ENCODE assay signal across 1 cellular context in genomic region chr11:844693-845644, GRCh38.
TF ChIP-seq lines count a peak whose summit lies in the region.

No MANE protein-coding gene starts in this region.

TF ChIP-seq in GM23338, 12 proteins besides CTCF, POLR2A, EP300 and RAD21 (continued from another document):
- TF ChIP-seq, protein P1, sequence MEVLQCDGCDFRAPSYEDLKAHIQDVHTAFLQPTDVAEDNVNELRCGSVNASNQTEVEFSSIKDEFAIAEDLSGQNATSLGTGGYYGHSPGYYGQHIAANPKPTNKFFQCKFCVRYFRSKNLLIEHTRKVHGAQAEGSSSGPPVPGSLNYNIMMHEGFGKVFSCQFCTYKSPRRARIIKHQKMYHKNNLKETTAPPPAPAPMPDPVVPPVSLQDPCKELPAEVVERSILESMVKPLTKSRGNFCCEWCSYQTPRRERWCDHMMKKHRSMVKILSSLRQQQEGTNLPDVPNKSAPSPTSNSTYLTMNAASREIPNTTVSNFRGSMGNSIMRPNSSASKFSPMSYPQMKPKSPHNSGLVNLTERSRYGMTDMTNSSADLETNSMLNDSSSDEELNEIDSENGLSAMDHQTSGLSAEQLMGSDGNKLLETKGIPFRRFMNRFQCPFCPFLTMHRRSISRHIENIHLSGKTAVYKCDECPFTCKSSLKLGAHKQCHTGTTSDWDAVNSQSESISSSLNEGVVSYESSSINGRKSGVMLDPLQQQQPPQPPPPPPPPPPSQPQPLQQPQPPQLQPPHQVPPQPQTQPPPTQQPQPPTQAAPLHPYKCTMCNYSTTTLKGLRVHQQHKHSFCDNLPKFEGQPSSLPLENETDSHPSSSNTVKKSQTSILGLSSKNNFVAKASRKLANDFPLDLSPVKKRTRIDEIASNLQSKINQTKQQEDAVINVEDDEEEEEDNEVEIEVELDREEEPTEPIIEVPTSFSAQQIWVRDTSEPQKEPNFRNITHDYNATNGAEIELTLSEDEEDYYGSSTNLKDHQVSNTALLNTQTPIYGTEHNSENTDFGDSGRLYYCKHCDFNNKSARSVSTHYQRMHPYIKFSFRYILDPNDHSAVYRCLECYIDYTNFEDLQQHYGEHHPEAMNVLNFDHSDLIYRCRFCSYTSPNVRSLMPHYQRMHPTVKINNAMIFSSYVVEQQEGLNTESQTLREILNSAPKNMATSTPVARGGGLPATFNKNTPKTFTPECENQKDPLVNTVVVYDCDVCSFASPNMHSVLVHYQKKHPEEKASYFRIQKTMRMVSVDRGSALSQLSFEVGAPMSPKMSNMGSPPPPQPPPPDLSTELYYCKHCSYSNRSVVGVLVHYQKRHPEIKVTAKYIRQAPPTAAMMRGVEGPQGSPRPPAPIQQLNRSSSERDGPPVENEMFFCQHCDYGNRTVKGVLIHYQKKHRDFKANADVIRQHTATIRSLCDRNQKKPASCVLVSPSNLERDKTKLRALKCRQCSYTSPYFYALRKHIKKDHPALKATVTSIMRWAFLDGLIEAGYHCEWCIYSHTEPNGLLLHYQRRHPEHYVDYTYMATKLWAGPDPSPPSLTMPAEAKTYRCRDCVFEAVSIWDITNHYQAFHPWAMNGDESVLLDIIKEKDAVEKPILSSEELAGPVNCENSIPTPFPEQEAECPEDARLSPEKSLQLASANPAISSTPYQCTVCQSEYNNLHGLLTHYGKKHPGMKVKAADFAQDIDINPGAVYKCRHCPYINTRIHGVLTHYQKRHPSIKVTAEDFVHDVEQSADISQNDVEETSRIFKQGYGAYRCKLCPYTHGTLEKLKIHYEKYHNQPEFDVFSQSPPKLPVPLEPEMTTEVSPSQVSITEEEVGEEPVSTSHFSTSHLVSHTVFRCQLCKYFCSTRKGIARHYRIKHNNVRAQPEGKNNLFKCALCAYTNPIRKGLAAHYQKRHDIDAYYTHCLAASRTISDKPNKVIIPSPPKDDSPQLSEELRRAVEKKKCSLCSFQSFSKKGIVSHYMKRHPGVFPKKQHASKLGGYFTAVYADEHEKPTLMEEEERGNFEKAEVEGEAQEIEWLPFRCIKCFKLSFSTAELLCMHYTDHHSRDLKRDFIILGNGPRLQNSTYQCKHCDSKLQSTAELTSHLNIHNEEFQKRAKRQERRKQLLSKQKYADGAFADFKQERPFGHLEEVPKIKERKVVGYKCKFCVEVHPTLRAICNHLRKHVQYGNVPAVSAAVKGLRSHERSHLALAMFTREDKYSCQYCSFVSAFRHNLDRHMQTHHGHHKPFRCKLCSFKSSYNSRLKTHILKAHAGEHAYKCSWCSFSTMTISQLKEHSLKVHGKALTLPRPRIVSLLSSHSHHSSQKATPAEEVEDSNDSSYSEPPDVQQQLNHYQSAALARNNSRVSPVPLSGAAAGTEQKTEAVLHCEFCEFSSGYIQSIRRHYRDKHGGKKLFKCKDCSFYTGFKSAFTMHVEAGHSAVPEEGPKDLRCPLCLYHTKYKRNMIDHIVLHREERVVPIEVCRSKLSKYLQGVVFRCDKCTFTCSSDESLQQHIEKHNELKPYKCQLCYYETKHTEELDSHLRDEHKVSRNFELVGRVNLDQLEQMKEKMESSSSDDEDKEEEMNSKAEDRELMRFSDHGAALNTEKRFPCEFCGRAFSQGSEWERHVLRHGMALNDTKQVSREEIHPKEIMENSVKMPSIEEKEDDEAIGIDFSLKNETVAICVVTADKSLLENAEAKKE (CRISPR knock-in tag; IDR thresholded peaks at IDR 0.05) = no peak
- TF ChIP-seq EZH2 (IDR thresholded peaks at IDR 0.05; ENCODE audit: low read depth, unreplicated experiment) = no peak
